ENCODE assay signal across 8 cellular contexts in the genomic region with DNA sequence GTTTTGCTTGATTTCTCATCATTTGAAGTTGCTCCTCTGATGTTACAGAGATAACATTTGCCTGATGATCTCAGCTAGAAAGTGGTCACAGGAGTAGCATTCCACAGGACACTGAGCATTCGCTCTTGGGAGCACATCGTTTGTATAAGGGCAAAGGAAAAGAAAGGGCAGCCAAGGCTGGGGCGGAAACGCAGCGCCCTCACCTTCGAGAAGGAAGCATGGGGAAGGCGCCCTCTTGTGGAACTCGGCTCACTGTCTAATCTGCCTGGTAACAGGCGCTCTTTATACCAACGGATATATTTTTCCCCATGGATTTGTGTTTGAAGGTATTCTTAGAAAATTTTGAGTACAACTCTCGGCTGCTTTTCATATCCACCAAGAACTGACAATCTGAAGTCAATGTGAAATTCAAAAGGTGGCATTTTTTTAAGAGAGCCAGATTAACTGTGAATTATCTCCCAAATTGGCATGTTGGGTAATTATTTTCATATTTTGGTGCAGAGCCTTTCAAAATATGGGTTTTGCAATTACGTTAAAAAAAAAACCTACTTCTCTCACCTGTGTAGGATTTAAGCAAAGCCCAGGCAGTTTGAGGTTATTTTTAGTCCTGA.
DNase-seq lines count a peak whose midpoint lies in the region; ATAC-seq, FAIRE-seq and TF ChIP-seq lines count a peak whose summit lies in the region.

No MANE protein-coding gene starts in this region.

- no peaks in the 10 kb centered on the region for H3F3A ChIP-seq in MM.1S (ENCODE audit: insufficient read depth, low read length)

- H3K27ac ChIP-seq in MM.1S (ENCODE audit: low read length): no peak overlapping the region
- no peak overlapping the region for H3K27ac ChIP-seq in SK-N-MC

- peaks cover 8% of the 10 kb centered on the region for H3K9me3 Mint-ChIP-seq in activated naive CD8-positive, alpha-beta T cell (ENCODE audit: low read depth)

- no peak overlapping the region for H3K9ac ChIP-seq in MM.1S (ENCODE audit: low read length)
- no peak overlapping the region for H3K9ac ChIP-seq in SK-N-MC (ENCODE audit: insufficient read length)

- H3K9me3 ChIP-seq in MM.1S (replicated peaks; ENCODE audit: insufficient read depth, low read length) (no peaks in the 10 kb centered on the region), SK-N-MC (ENCODE audit: low read depth, low read length) (no peaks in the 10 kb centered on the region)

- no peaks in the 10 kb centered on the region for H3K36me3 ChIP-seq in H7 (replicated peaks; ENCODE audit: control insufficient read depth, insufficient read depth, low read length)
- H3K36me3 ChIP-seq in MM.1S (replicated peaks; ENCODE audit: insufficient read depth, low read length): no peaks in the 10 kb centered on the region
- H3K36me3 ChIP-seq in SK-N-MC (ENCODE audit: insufficient read depth, low read length): no peaks in the 10 kb centered on the region

- peaks cover 22% of the 10 kb centered on the region for H3K4me1 Mint-ChIP-seq in activated naive CD8-positive, alpha-beta T cell (ENCODE audit: low read depth)

- no peaks in the 10 kb centered on the region for H4K20me1 ChIP-seq in MM.1S (ENCODE audit: insufficient read depth, low read length)

- peak overlapping the region; percentile 52 for H3K27ac Mint-ChIP-seq in activated naive CD8-positive, alpha-beta T cell

- peaks cover 2% of the 10 kb centered on the region for H3K27me3 Mint-ChIP-seq in activated naive CD8-positive, alpha-beta T cell

- no peaks in the 10 kb centered on the region for H3K27me3 ChIP-seq in H7 (ENCODE audit: control insufficient read depth, insufficient read depth, low read length)
- no peaks in the 10 kb centered on the region for H3K27me3 ChIP-seq in MM.1S (replicated peaks; ENCODE audit: insufficient read depth, low read length)

- peak overlapping the region; percentile 54 for H2AFZ ChIP-seq in MM.1S (ENCODE audit: low read length)

- peaks cover 2% of the 10 kb centered on the region for H3K36me3 Mint-ChIP-seq in activated naive CD8-positive, alpha-beta T cell

- H3K4me3 ChIP-seq in H7 (ENCODE audit: insufficient read depth, low read depth, low read length) (no peak overlapping the region), MM.1S (ENCODE audit: low read length) (no peak overlapping the region), SK-N-MC (no peak overlapping the region)

- peak; percentile 98 for ATAC-seq in Right ventricle myocardium superior (ENCODE audit: poor library complexity)

- H3K4me3 Mint-ChIP-seq in activated naive CD8-positive, alpha-beta T cell: no peak overlapping the region

- FAIRE-seq in urothelium cell line (lab: Jason Lieb, UNC): no peak

- H3K79me2 ChIP-seq in MM.1S (ENCODE audit: low read length): no peaks in the 10 kb centered on the region

- DNase-seq in ELF-1 (ENCODE audit: low read depth, low spot score) (peak; percentile 86), H7 (peak; percentile 69), MM.1S (peak; percentile 70), SK-N-MC (ENCODE audit: low read depth, low spot score) (peak; percentile 47), Right ventricle myocardium superior (peak; percentile 92), posterior vena cava (ENCODE audit: low spot score) (peak; percentile 95), urothelium cell line (ENCODE audit: low spot score) (peak; percentile 70)

- peaks cover 8% of the 10 kb centered on the region; the same call in 1 of the 2 replicates for H3K4me1 ChIP-seq in MM.1S (ENCODE audit: low read length)

- intact Hi-C loops in Right ventricle myocardium superior (cut with DNase I) (loop anchor here (10.0 kb wide), 1 partner anchor 83 kb away; no protein-coding TSS in a partner anchor), posterior vena cava (cut with DNase I) (no loop called here)

- TF ChIP-seq CTCF in MM.1S (IDR thresholded peaks at IDR 0.05; ENCODE audit: low read length): peak; percentile 86

- H3K4me2 ChIP-seq in MM.1S (ENCODE audit: low read depth, low read length): peak overlapping the region; percentile 49; the same call in 1 of the 2 replicates

- no peaks in the 10 kb centered on the region for H3K9me2 ChIP-seq in MM.1S (replicated peaks; ENCODE audit: insufficient read depth, low read length)
